Comparison of ENCODE assay signal across 28 cellular contexts in genomic region chr19:30598688-30599087, GRCh38.
"Had no signal": no experiment of that assay in that cellular context is flagged by ENCODE, and none has a peak within 500 bp of the region (broad histone marks: within the 10 kb centered on the region; RNA-seq: fewer than 3 reads in every experiment).

No MANE protein-coding gene starts in this region.

- H3K27ac ChIP-seq: stomach, suprapubic skin, thoracic aorta, thyroid gland, tibial artery, tibial nerve, transverse colon, upper lobe of left lung, upper lobe of right lung, uterus, vagina had no signal

- H3K36me3 Mint-ChIP-seq: stimulated activated effector memory CD8-positive, alpha-beta T cell treated with anti-CD3 and anti-CD28 coated beads, Interleukin-12 subunit alpha, Interleukin-12 subunit beta, amount 100 ng/mL, for 72 hours; stimulated activated memory B cell treated with anti-CD40 and anti-IgM and Interleukin-4, amounts not matched to agents 10 μg/mL and 1 μg/mL and 100 μg/mL, for 72 hours; type B pancreatic cell had no signal

- H3K4me3 Mint-ChIP-seq: stimulated activated effector memory CD8-positive, alpha-beta T cell treated with anti-CD3 and anti-CD28 coated beads, Interleukin-12 subunit alpha, Interleukin-12 subunit beta, amount 100 ng/mL, for 72 hours; stimulated activated memory B cell treated with anti-CD40 and anti-IgM and Interleukin-4, amounts not matched to agents 10 μg/mL and 1 μg/mL and 100 μg/mL, for 72 hours; stimulated activated naive B cell treated with anti-CD40 and anti-IgM and Interleukin-4, amounts not matched to agents 10 μg/mL and 1 μg/mL and 100 μg/mL, for 72 hours; stimulated activated naive CD8-positive, alpha-beta T cell treated with anti-CD3 and anti-CD28 coated beads, Interleukin-15, amount 100 ng/mL, for 72 hours; stimulated activated naive CD8-positive, alpha-beta T cell treated with anti-CD3 and anti-CD28 coated beads, Interleukin-15, Interleukin-2, amounts not matched to agents 100 ng/mL and 50 ng/mL, for 24 hours; type B pancreatic cell had no signal

- H3K27me3 ChIP-seq: thyroid gland, tibial artery, tibial nerve, transverse colon, upper lobe of left lung, uterus, vagina had no signal

- FAIRE-seq: urothelium cell line had no signal

- H3K9me3 Mint-ChIP-seq: stimulated activated naive CD8-positive, alpha-beta T cell treated with anti-CD3 and anti-CD28 coated beads, Interleukin-15, amount 100 ng/mL, for 72 hours; stimulated activated naive CD8-positive, alpha-beta T cell treated with anti-CD3 and anti-CD28 coated beads, Interleukin-15, Interleukin-2, amounts not matched to agents 100 ng/mL and 50 ng/mL, for 24 hours; type B pancreatic cell had no signal

- ATAC-seq: stimulated activated effector memory CD8-positive, alpha-beta T cell treated with anti-CD3 and anti-CD28 coated beads, Interleukin-12 subunit alpha, Interleukin-12 subunit beta, amount 100 ng/mL, for 72 hours; stimulated activated memory B cell treated with anti-CD40 and anti-IgM and Interleukin-4, amounts not matched to agents 10 μg/mL and 1 μg/mL and 100 μg/mL, for 72 hours; stimulated activated naive B cell treated with anti-CD40 and anti-IgM and Interleukin-4, amounts not matched to agents 10 μg/mL and 1 μg/mL and 100 μg/mL, for 72 hours; stimulated activated naive CD8-positive, alpha-beta T cell treated with anti-CD3 and anti-CD28 coated beads, Interleukin-15, amount 100 ng/mL, for 72 hours; stimulated activated naive CD8-positive, alpha-beta T cell treated with anti-CD3 and anti-CD28 coated beads, Interleukin-15, Interleukin-2, amounts not matched to agents 100 U/mL and 50 U/mL, for 24 hours; upper lobe of right lung had no signal

- H3K4me1 ChIP-seq: stomach, thyroid gland, tibial artery, transverse colon, upper lobe of left lung, upper lobe of right lung, uterus, vagina had no signal

- H3K4me3 ChIP-seq: stomach, suprapubic skin, thoracic aorta, thyroid gland, tibial artery, tibial nerve, transverse colon, upper lobe of left lung, upper lobe of right lung, uterus, vagina had no signal

- H3K27me3 Mint-ChIP-seq: stimulated activated memory B cell treated with anti-CD40 and anti-IgM and Interleukin-4, amounts not matched to agents 10 μg/mL and 1 μg/mL and 100 μg/mL, for 72 hours; stimulated activated naive CD8-positive, alpha-beta T cell treated with anti-CD3 and anti-CD28 coated beads, Interleukin-15, Interleukin-2, amounts not matched to agents 100 ng/mL and 50 ng/mL, for 24 hours had no signal

- H3K4me1 Mint-ChIP-seq: stimulated activated effector memory CD8-positive, alpha-beta T cell treated with anti-CD3 and anti-CD28 coated beads, Interleukin-12 subunit alpha, Interleukin-12 subunit beta, amount 100 ng/mL, for 72 hours; stimulated activated memory B cell treated with anti-CD40 and anti-IgM and Interleukin-4, amounts not matched to agents 10 μg/mL and 1 μg/mL and 100 μg/mL, for 72 hours; stimulated activated naive B cell treated with anti-CD40 and anti-IgM and Interleukin-4, amounts not matched to agents 10 μg/mL and 1 μg/mL and 100 μg/mL, for 72 hours; stimulated activated naive CD8-positive, alpha-beta T cell treated with anti-CD3 and anti-CD28 coated beads, Interleukin-15, amount 100 ng/mL, for 72 hours had no signal

- DNase-seq: stimulated activated CD4-positive, alpha-beta T cell treated with anti-CD3 and anti-CD28 coated beads, Interleukin-2, amount 100 ng/mL, for 48 hours; stimulated activated CD4-positive, alpha-beta T cell treated with anti-CD3 and anti-CD28 coated beads, Interleukin-4, amount 100 ng/mL, for 1 hour; stimulated activated CD4-positive, alpha-beta T cell treated with anti-CD3 and anti-CD28 coated beads, Interleukin-4, amount 100 ng/mL, for 24 hours; stimulated activated CD4-positive, alpha-beta T cell treated with anti-CD3 and anti-CD28 coated beads, Interleukin-4, amount 100 ng/mL, for 4 hours; stimulated activated CD8-positive, alpha-beta memory T cell treated with anti-CD3 and anti-CD28 coated beads, Interleukin-4, amount 100 ng/mL, for 48 hours; stimulated activated naive B cell treated with anti-CD40 and anti-IgM and Interleukin-4, amounts not matched to agents 10 μg/mL and 1 μg/mL and 100 μg/mL, for 72 hours; stimulated activated naive CD4-positive, alpha-beta T cell; stimulated activated naive CD4-positive, alpha-beta T cell treated with Interleukin-2 at 50 U/mL for 16 hours; stimulated activated naive CD8-positive, alpha-beta T cell treated with anti-CD3 and anti-CD28 coated beads, Interleukin-15, amount 100 ng/mL, for 72 hours; stimulated activated naive CD8-positive, alpha-beta T cell treated with anti-CD3 and anti-CD28 coated beads, Interleukin-15, Interleukin-2, amounts not matched to agents 100 U/mL and 50 U/mL, for 24 hours; stomach; substantia nigra; thyroid gland; tibial artery; transverse colon; trophoblast cell; upper lobe of left lung; upper lobe of right lung; uterus had no signal

- H3K36me3 ChIP-seq: stomach, suprapubic skin, thoracic aorta, thyroid gland, tibial artery, tibial nerve, transverse colon, upper lobe of left lung, upper lobe of right lung, uterus, vagina had no signal

- H3K9me3 ChIP-seq: stomach, suprapubic skin, thoracic aorta, thyroid gland, tibial artery, tibial nerve, transverse colon, upper lobe of left lung, upper lobe of right lung, uterus, vagina had no signal

- H3K27ac Mint-ChIP-seq: stimulated activated effector memory CD8-positive, alpha-beta T cell treated with anti-CD3 and anti-CD28 coated beads, Interleukin-12 subunit alpha, Interleukin-12 subunit beta, amount 100 ng/mL, for 72 hours; stimulated activated memory B cell treated with anti-CD40 and anti-IgM and Interleukin-4, amounts not matched to agents 10 μg/mL and 1 μg/mL and 100 μg/mL, for 72 hours; stimulated activated naive B cell treated with anti-CD40 and anti-IgM and Interleukin-4, amounts not matched to agents 10 μg/mL and 1 μg/mL and 100 μg/mL, for 72 hours; stimulated activated naive CD8-positive, alpha-beta T cell treated with anti-CD3 and anti-CD28 coated beads, Interleukin-15, amount 100 ng/mL, for 72 hours; stimulated activated naive CD8-positive, alpha-beta T cell treated with anti-CD3 and anti-CD28 coated beads, Interleukin-15, Interleukin-2, amounts not matched to agents 100 ng/mL and 50 ng/mL, for 24 hours; type B pancreatic cell had no signal
